Comparison of ENCODE assay signal across 15 cellular contexts in the genomic region with DNA sequence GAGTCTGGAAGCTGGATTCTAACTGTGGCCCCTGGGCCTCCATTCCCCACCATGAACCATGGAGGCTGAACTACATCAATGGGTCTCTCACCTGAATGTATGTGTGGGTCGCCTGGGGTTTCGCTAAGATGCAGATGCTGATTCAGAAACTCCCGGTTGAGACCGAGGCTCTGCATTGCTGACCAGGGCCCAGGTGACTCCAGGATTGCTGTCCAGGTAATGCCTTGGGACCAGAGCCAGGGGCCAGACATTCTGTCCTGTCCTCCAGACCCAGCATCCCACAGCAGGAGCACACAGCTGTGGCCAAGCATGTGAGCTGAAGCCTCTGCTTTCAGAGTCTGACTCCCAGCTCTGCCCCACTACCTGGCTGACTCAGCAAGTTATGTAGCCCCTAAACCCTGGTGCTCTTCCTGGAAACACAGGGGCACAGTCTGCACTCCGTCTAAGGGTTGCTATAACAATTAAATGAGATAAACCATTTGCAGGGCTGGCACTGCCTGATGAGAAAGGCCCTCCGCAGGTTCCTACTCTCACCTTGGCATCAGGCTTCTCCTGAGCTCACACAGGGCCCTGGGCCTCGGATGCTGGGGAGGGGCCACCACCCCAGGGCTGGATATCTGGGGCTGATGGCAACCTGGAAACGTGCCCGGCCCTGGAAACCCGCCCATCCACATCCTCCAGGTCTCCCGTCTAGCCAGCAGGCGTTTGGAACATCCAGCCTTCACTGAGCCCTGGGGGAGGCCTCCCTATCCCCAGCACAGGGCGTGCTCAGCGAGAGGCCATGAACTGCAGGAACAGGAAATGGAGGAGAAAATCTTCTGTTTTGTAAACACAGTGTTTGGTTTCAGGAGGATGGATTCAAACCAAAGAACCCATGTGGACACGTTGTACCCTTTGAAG.
DNase-seq lines count a peak whose midpoint lies in the region; ATAC-seq and TF ChIP-seq lines count a peak whose summit lies in the region.
"Had no signal": no experiment of that assay in that cellular context is flagged by ENCODE, and none has a peak within 500 bp of the region (broad histone marks: within the 10 kb centered on the region; RNA-seq: fewer than 3 reads in every experiment).

No MANE protein-coding gene starts in this region.

- H3K27me3 ChIP-seq in left lung (peaks cover 0 to 5% of the 10 kb centered on the region in 2 donors), suprapubic skin (peaks cover 3% of the 10 kb centered on the region), MM.1S (replicated peaks; ENCODE audit: insufficient read depth, low read length) (no peaks in the 10 kb centered on the region)
- H3K27me3 ChIP-seq: neutrophil, SJSA1 had no signal

- H3K9ac ChIP-seq in MM.1S (ENCODE audit: low read length), result no peak overlapping the region

- H3K4me1 Mint-ChIP-seq in activated CD8-positive, alpha-beta memory T cell treated with anti-CD3 and anti-CD28 coated beads, Interleukin-2, amount 10 ng/mL, durations not matched to agents 7 days and 5 days, result no peaks in the 10 kb centered on the region
- H3K4me1 Mint-ChIP-seq: activated T-helper 17 cell treated with anti-CD3 and anti-CD28 coated beads, Interleukin-2, amount 50 U/mL, for 72 hours; brain had no signal

- no peak overlapping the region for H3K4me3 ChIP-seq in left lung
- H3K4me3 ChIP-seq in suprapubic skin, result no peak overlapping the region
- no peak overlapping the region for H3K4me3 ChIP-seq in MM.1S (ENCODE audit: low read length)
- H3K4me3 ChIP-seq: SJSA1 had no signal

- TF ChIP-seq EP300 in suprapubic skin (IDR thresholded peaks at IDR 0.05), result no peak

- no peak overlapping the region for H3K4me3 Mint-ChIP-seq in activated CD8-positive, alpha-beta memory T cell treated with anti-CD3 and anti-CD28 coated beads, Interleukin-2, amount 10 ng/mL, durations not matched to agents 7 days and 5 days
- H3K4me3 Mint-ChIP-seq: activated T-helper 17 cell treated with anti-CD3 and anti-CD28 coated beads, Interleukin-2, amount 50 U/mL, for 72 hours; brain had no signal

- no peaks in the 10 kb centered on the region for H3K9me2 ChIP-seq in MM.1S (replicated peaks; ENCODE audit: insufficient read depth, low read length)

- H2AFZ ChIP-seq in MM.1S (ENCODE audit: low read length), result no peak overlapping the region

- no peak for TF ChIP-seq CTCF in left lung (IDR thresholded peaks at IDR 0.05)
- TF ChIP-seq CTCF in suprapubic skin (IDR thresholded peaks at IDR 0.05), result no peak
- TF ChIP-seq CTCF in MM.1S (IDR thresholded peaks at IDR 0.05; ENCODE audit: low read length), result no peak

- no peak for ATAC-seq in activated CD8-positive, alpha-beta memory T cell treated with anti-CD3 and anti-CD28 coated beads, Interleukin-2, amount 10 ng/mL, durations not matched to agents 7 days and 5 days
- no peak for ATAC-seq in left lung
- ATAC-seq: activated T-helper 17 cell treated with anti-CD3 and anti-CD28 coated beads, Interleukin-2, amount 50 U/mL, for 72 hours had no signal

- CTCF ChIA-PET in activated CD8-positive, alpha-beta memory T cell treated with anti-CD3 and anti-CD28 coated beads, Interleukin-2, amount 10 ng/mL, durations not matched to agents 7 days and 5 days (lab: Charles Lee), result no interaction called here

- no peak overlapping the region for H3K27ac Mint-ChIP-seq in activated CD8-positive, alpha-beta memory T cell treated with anti-CD3 and anti-CD28 coated beads, Interleukin-2, amount 10 ng/mL, durations not matched to agents 7 days and 5 days
- H3K27ac Mint-ChIP-seq: activated T-helper 17 cell treated with anti-CD3 and anti-CD28 coated beads, Interleukin-2, amount 50 U/mL, for 72 hours; brain had no signal

- WGBS in suprapubic skin, result 66% methylated on average over 9 of the region's 15 CpGs

- H3K27ac ChIP-seq in left lung (no peak overlapping the region), suprapubic skin (peak overlapping the region; percentile 54), MM.1S (ENCODE audit: low read length) (no peak overlapping the region)
- H3K27ac ChIP-seq: neutrophil, SJSA1 had no signal

- no peaks in the 10 kb centered on the region for H3F3A ChIP-seq in MM.1S (ENCODE audit: insufficient read depth, low read length)

- TF ChIP-seq POLR2A in suprapubic skin (IDR thresholded peaks at IDR 0.05), result no peak

- H3K27me3 Mint-ChIP-seq in activated CD8-positive, alpha-beta memory T cell treated with anti-CD3 and anti-CD28 coated beads, Interleukin-2, amount 10 ng/mL, durations not matched to agents 7 days and 5 days, result no peaks in the 10 kb centered on the region
- H3K27me3 Mint-ChIP-seq: activated T-helper 17 cell treated with anti-CD3 and anti-CD28 coated beads, Interleukin-2, amount 50 U/mL, for 72 hours had no signal

- intact Hi-C loops in left lung (cut with DNase I), result no loop called here

- H3K79me2 ChIP-seq in MM.1S (ENCODE audit: low read length), result no peaks in the 10 kb centered on the region

- H3K36me3 Mint-ChIP-seq in activated CD8-positive, alpha-beta memory T cell treated with anti-CD3 and anti-CD28 coated beads, Interleukin-2, amount 10 ng/mL, durations not matched to agents 7 days and 5 days, result no peaks in the 10 kb centered on the region
- H3K36me3 Mint-ChIP-seq: brain had no signal

- no peaks in the 10 kb centered on the region for H4K20me1 ChIP-seq in MM.1S (ENCODE audit: insufficient read depth, low read length)

- H3K9me3 Mint-ChIP-seq in activated CD8-positive, alpha-beta memory T cell treated with anti-CD3 and anti-CD28 coated beads, Interleukin-2, amount 10 ng/mL, durations not matched to agents 7 days and 5 days (ENCODE audit: low read depth), result peaks cover 8% of the 10 kb centered on the region

- H3K36me3 ChIP-seq in left lung (no peaks in the 10 kb centered on the region), suprapubic skin (no peaks in the 10 kb centered on the region), MM.1S (replicated peaks; ENCODE audit: insufficient read depth, low read length) (no peaks in the 10 kb centered on the region)
- H3K36me3 ChIP-seq: neutrophil, SJSA1 had no signal

- peak; percentile 19 for DNase-seq in activated CD8-positive, alpha-beta memory T cell treated with anti-CD3 and anti-CD28 coated beads, Interleukin-2, amount 10 ng/mL, durations not matched to agents 7 days and 5 days
- DNase-seq in activated CD8-positive, alpha-beta memory T cell treated with anti-CD3 and anti-CD28 coated beads for 24 hours, result no peak
- peak; percentile 16 for DNase-seq in NCI-H2171 (lab: John Stamatoyannopoulos, UW)
- peak; percentile 24 to 35 for DNase-seq in left lung
- DNase-seq in suprapubic skin (ENCODE audit: low spot score in 2 of 2), result peak; percentile 63 to 77
- DNase-seq in RKO (ENCODE audit: low spot score), result no peak
- no peak for DNase-seq in cortex of kidney (lab: John Stamatoyannopoulos, UW)
- no peak for DNase-seq in MM.1S
- DNase-seq: DND-41; left cardiac atrium; NK-92 treated with Interleukin-12 subunit alpha and Interleukin-12 subunit beta, amount 100 ng/mL, for 24 hours had no signal

- no peak overlapping the region for H3K4me2 ChIP-seq in MM.1S (ENCODE audit: low read depth, low read length)

- H3K4me1 ChIP-seq in left lung, result no peaks in the 10 kb centered on the region
- H3K4me1 ChIP-seq in suprapubic skin, result peaks cover 14% of the 10 kb centered on the region
- no peaks in the 10 kb centered on the region for H3K4me1 ChIP-seq in MM.1S (ENCODE audit: low read length)
- H3K4me1 ChIP-seq: SJSA1 had no signal

- H3K9me3 ChIP-seq in left lung (peaks cover 0 to 10% of the 10 kb centered on the region in 2 donors), suprapubic skin (peaks cover 11% of the 10 kb centered on the region), MM.1S (replicated peaks; ENCODE audit: insufficient read depth, low read length) (no peaks in the 10 kb centered on the region)
- H3K9me3 ChIP-seq: neutrophil, SJSA1 had no signal

Comparison
In these comparisons a context has a peak if more than half of its experiments do, and no peak if none do; other contexts are left out.
1. DNase-seq: peak in activated CD8-positive, alpha-beta memory T cell treated with anti-CD3 and anti-CD28 coated beads, Interleukin-2, amount 10 ng/mL, durations not matched to agents 7 days and 5 days (single experiment), NCI-H2171 (single experiment), left lung (2 of 2) and suprapubic skin (2 of 2); none in activated CD8-positive, alpha-beta memory T cell treated with anti-CD3 and anti-CD28 coated beads for 24 hours (single experiment), RKO (single experiment), cortex of kidney (single experiment) and MM.1S (single experiment).